30 cellular contexts compared by ENCODE assay signal in the genomic region with DNA sequence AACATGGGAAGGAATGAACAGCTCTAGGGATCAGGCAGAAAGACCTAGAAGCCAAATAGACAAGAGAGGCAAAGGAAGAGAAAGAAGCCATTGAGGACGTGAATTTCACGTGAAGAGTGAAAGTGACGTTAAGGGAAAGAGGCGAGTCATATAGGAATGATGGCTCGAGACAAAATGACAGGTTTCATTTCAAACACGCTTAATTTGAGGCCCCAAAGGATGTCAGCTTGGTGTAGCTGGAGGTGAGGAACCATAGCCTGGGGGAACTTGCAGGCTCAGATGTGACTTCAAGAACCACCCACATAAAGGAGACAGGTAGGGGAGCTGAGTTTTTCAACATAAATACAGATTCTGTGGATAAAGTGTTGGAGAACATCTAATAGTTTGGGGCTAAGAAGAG.
DNase-seq lines count a peak whose midpoint lies in the region; ATAC-seq lines count a peak whose summit lies in the region.
"Had no signal": no experiment of that assay in that cellular context is flagged by ENCODE, and none has a peak within 500 bp of the region (broad histone marks: within the 10 kb centered on the region; RNA-seq: fewer than 3 reads in every experiment).

No MANE protein-coding gene starts in this region.

- no peak for DNase-seq in activated T-cell treated with anti-CD3 and anti-CD28 coated beads, Interleukin-2, amount 50 U/mL, for 72 hours
- DNase-seq in activated T-cell treated with anti-CD3 and anti-CD28 coated beads for 4 hours (no peak), GM23248 (no peak), naive B cell (no peak), mesendoderm (no peak), kidney glomerular epithelial cell (lab: John Stamatoyannopoulos, UW) (no peak)
- DNase-seq in T-helper 2 cell treated with Interferon-gamma antibody and Interleukin-4, amounts not matched to agents 5 μg/mL and 100 μg/mL, for 36 hours (ENCODE audit: low spot score) = no peak
- DNase-seq: ACHN; activated B cell treated with CpG ODN at 0.5 μM for 24 hours; activated CD8-positive, alpha-beta memory T cell treated with anti-CD3 and anti-CD28 coated beads for 24 hours; adrenal gland; BE2C; body of pancreas; erythroblast; H7; hypothalamus; KG1; left colon; MG63; NCI-H1105; NCI-H187; NCI-H446 treated with DMSO at 0.1 percent for 48 hours; RPMI8226; small intestine; stimulated activated CD8-positive, alpha-beta memory T cell treated with anti-CD3 and anti-CD28 coated beads, Interleukin-4, amount 100 ng/mL, for 48 hours; transverse colon had no signal

- H3K9me2 ChIP-seq in GM23248 (ENCODE audit: insufficient read depth) = no peaks in the 10 kb centered on the region

- no peak overlapping the region for H3K4me2 ChIP-seq in GM23248 (ENCODE audit: unreplicated experiment)
- no peak overlapping the region for H3K4me2 ChIP-seq in mesendoderm (ENCODE audit: low read length)

- H3K18ac ChIP-seq in mesendoderm (ENCODE audit: low read length) = no peak overlapping the region

- no peak overlapping the region for H2BK120ac ChIP-seq in mesendoderm (ENCODE audit: low read depth, low read length)

- H3K56ac ChIP-seq in mesendoderm (ENCODE audit: low read length) = no peak overlapping the region

- H2AK5ac ChIP-seq in mesendoderm (ENCODE audit: low read length) = no peak overlapping the region

- H4K20me1 ChIP-seq in GM23248 (ENCODE audit: insufficient read depth) = no peaks in the 10 kb centered on the region

- no peak overlapping the region for H2BK15ac ChIP-seq in mesendoderm (replicated peaks; ENCODE audit: low read depth)

- H3K27me3 ChIP-seq in GM23248 (replicated peaks; ENCODE audit: insufficient read depth) = no peaks in the 10 kb centered on the region
- H3K27me3 ChIP-seq in mesendoderm (ENCODE audit: insufficient read depth, low read length, poor library complexity) = no peaks in the 10 kb centered on the region
- H3K27me3 ChIP-seq: adrenal gland, BE2C, body of pancreas, MG63, right atrium auricular region, SJSA1, transverse colon had no signal

- no peaks in the 10 kb centered on the region for H3K36me3 Mint-ChIP-seq in activated T-cell treated with anti-CD3 and anti-CD28 coated beads, Interleukin-2, amount 50 U/mL, for 72 hours (ENCODE audit: insufficient read depth in 2 of 2)
- H3K36me3 Mint-ChIP-seq in T-helper 2 cell treated with Interferon-gamma antibody and Interleukin-4, amounts not matched to agents 5 μg/mL and 100 μg/mL, for 36 hours (ENCODE audit: low read depth) = peaks cover 2% of the 10 kb centered on the region
- no peaks in the 10 kb centered on the region for H3K36me3 Mint-ChIP-seq in naive B cell

- no peak overlapping the region for H4K8ac ChIP-seq in mesendoderm (ENCODE audit: low read depth, low read length)

- no peak overlapping the region for H3K23ac ChIP-seq in mesendoderm (ENCODE audit: low read length)

- peak overlapping the region; percentile 55; the same call in 1 of the 2 replicates for H3K27ac ChIP-seq in GM23248
- no peak overlapping the region for H3K27ac ChIP-seq in mesendoderm (ENCODE audit: low read depth, low read length)
- H3K27ac ChIP-seq: body of pancreas, SJSA1, transverse colon had no signal

- H2BK5ac ChIP-seq in mesendoderm (ENCODE audit: low read length) = no peak overlapping the region

- H3K36me3 ChIP-seq in GM23248 (ENCODE audit: low read depth) (no peaks in the 10 kb centered on the region), mesendoderm (ENCODE audit: control insufficient read depth, insufficient read depth, low read length) (no peaks in the 10 kb centered on the region)
- H3K36me3 ChIP-seq: adrenal gland, MG63, right atrium auricular region, SJSA1, transverse colon had no signal

- H2AFZ ChIP-seq in GM23248 = no peak overlapping the region

- peak; percentile 77 to 79 for ATAC-seq in activated T-cell treated with anti-CD3 and anti-CD28 coated beads, Interleukin-2, amount 50 U/mL, for 72 hours (replicated peaks in 1 of 2)
- ATAC-seq in naive B cell (ENCODE audit: low read depth in 2 of 2) (no peak), HG02588 (IDR thresholded peaks at IDR 0.05; ENCODE audit: unreplicated experiment) (no peak)
- ATAC-seq: body of pancreas, left colon had no signal

- H3K4me1 Mint-ChIP-seq in activated T-cell treated with anti-CD3 and anti-CD28 coated beads, Interleukin-2, amount 50 U/mL, for 72 hours (ENCODE audit: low read depth) = peaks cover 37% of the 10 kb centered on the region
- peaks cover 19% of the 10 kb centered on the region for H3K4me1 Mint-ChIP-seq in T-helper 2 cell treated with Interferon-gamma antibody and Interleukin-4, amounts not matched to agents 5 μg/mL and 100 μg/mL, for 36 hours (ENCODE audit: low read depth)
- peaks cover 0 to 5% (median 0%) of the 10 kb centered on the region in 3 donors for H3K4me1 Mint-ChIP-seq in naive B cell

- peak overlapping the region; percentile 16 for H3K27ac Mint-ChIP-seq in activated T-cell treated with anti-CD3 and anti-CD28 coated beads, Interleukin-2, amount 50 U/mL, for 72 hours
- peak overlapping the region; percentile 27 for H3K27ac Mint-ChIP-seq in T-helper 2 cell treated with Interferon-gamma antibody and Interleukin-4, amounts not matched to agents 5 μg/mL and 100 μg/mL, for 36 hours
- H3K27ac Mint-ChIP-seq in naive B cell = peak overlapping the region in 4 of 6 donors; percentile 4 to 92 (median 38)
- H3K27ac Mint-ChIP-seq: activated B cell treated with CpG ODN at 0.5 μM for 24 hours had no signal

- WGBS in GM23248 (ENCODE audit: low coverage in 1 of 2, low lambda C conversion rate in 2 of 2, missing lambda C conversion rate in 2 of 2), 2 experiments = 92 to 96% methylated on average over 6 of the region's 6 CpGs
- no CpG with 5 or more reads among the region's 6 CpGs for WGBS in mesendoderm (ENCODE audit: extremely low coverage, insufficient coverage, low lambda C conversion rate)

- in situ Hi-C loops in GM23248 (cut with MboI) = loop anchor here (25.0 kb wide), 1 partner anchor 205 kb away; no protein-coding TSS in a partner anchor

- H3K4me3 ChIP-seq in GM23248 = no peak overlapping the region
- H3K4me3 ChIP-seq in mesendoderm (ENCODE audit: low read length) = no peak overlapping the region
- H3K4me3 ChIP-seq: adrenal gland, body of pancreas, MG63, right atrium auricular region, SJSA1, transverse colon had no signal

- H3K4me3 Mint-ChIP-seq in activated T-cell treated with anti-CD3 and anti-CD28 coated beads, Interleukin-2, amount 50 U/mL, for 72 hours = peak overlapping the region; percentile 64 to 67
- H3K4me3 Mint-ChIP-seq in T-helper 2 cell treated with Interferon-gamma antibody and Interleukin-4, amounts not matched to agents 5 μg/mL and 100 μg/mL, for 36 hours = peak overlapping the region; percentile 16
- no peak overlapping the region for H3K4me3 Mint-ChIP-seq in naive B cell
- H3K4me3 Mint-ChIP-seq: activated B cell treated with CpG ODN at 0.5 μM for 24 hours; central memory CD8-positive, alpha-beta T cell had no signal

- no peaks in the 10 kb centered on the region for H3K9me3 ChIP-seq in GM23248 (ENCODE audit: low read depth)
- H3K9me3 ChIP-seq: adrenal gland, BE2C, body of pancreas, MG63, right atrium auricular region, SJSA1, transverse colon had no signal

- no peak overlapping the region for H4K5ac ChIP-seq in mesendoderm (ENCODE audit: low read length)

- H3K79me2 ChIP-seq in GM23248 (ENCODE audit: insufficient read depth) (no peaks in the 10 kb centered on the region), mesendoderm (ENCODE audit: control insufficient read depth, insufficient read depth, low read length) (no peaks in the 10 kb centered on the region)

- no peaks in the 10 kb centered on the region for H3K79me1 ChIP-seq in mesendoderm (ENCODE audit: low read length)

- H3K4ac ChIP-seq in mesendoderm (ENCODE audit: low read depth, low read length) = no peak overlapping the region

- peaks cover 21% of the 10 kb centered on the region for H3F3A ChIP-seq in GM23248 (ENCODE audit: insufficient read depth)

- H3K4me1 ChIP-seq in GM23248 (ENCODE audit: insufficient read depth) = peaks cover 15% of the 10 kb centered on the region
- H3K4me1 ChIP-seq in mesendoderm (ENCODE audit: control insufficient read depth, low read depth, low read length) = no peaks in the 10 kb centered on the region
- H3K4me1 ChIP-seq: body of pancreas, right atrium auricular region, SJSA1 had no signal

- no peak overlapping the region for H3K9ac ChIP-seq in GM23248
- H3K9ac ChIP-seq in mesendoderm (ENCODE audit: low read length) = no peak overlapping the region

- H3K9me3 Mint-ChIP-seq in activated T-cell treated with anti-CD3 and anti-CD28 coated beads, Interleukin-2, amount 50 U/mL, for 72 hours = no peaks in the 10 kb centered on the region
- no peaks in the 10 kb centered on the region for H3K9me3 Mint-ChIP-seq in T-helper 2 cell treated with Interferon-gamma antibody and Interleukin-4, amounts not matched to agents 5 μg/mL and 100 μg/mL, for 36 hours
- H3K9me3 Mint-ChIP-seq in naive B cell = no peaks in the 10 kb centered on the region
- H3K9me3 Mint-ChIP-seq: activated B cell treated with CpG ODN at 0.5 μM for 24 hours; central memory CD8-positive, alpha-beta T cell had no signal

- H3K27me3 Mint-ChIP-seq in activated T-cell treated with anti-CD3 and anti-CD28 coated beads, Interleukin-2, amount 50 U/mL, for 72 hours (ENCODE audit: low read depth) = no peaks in the 10 kb centered on the region
- no peaks in the 10 kb centered on the region for H3K27me3 Mint-ChIP-seq in T-helper 2 cell treated with Interferon-gamma antibody and Interleukin-4, amounts not matched to agents 5 μg/mL and 100 μg/mL, for 36 hours (ENCODE audit: low read depth)
- H3K27me3 Mint-ChIP-seq in naive B cell = no peaks in the 10 kb centered on the region
- H3K27me3 Mint-ChIP-seq: activated B cell treated with CpG ODN at 0.5 μM for 24 hours; central memory CD8-positive, alpha-beta T cell had no signal

Comparison
In these comparisons a context has a peak if more than half of its experiments do, and no peak if none do; other contexts are left out.
1. ATAC-seq: peak in activated T-cell treated with anti-CD3 and anti-CD28 coated beads, Interleukin-2, amount 50 U/mL, for 72 hours (2 of 2); none in naive B cell (0 of 2) and HG02588 (single experiment).
2. H3K4me3 Mint-ChIP-seq: peak in activated T-cell treated with anti-CD3 and anti-CD28 coated beads, Interleukin-2, amount 50 U/mL, for 72 hours (2 of 2) and T-helper 2 cell treated with Interferon-gamma antibody and Interleukin-4, amounts not matched to agents 5 μg/mL and 100 μg/mL, for 36 hours (single experiment); none in naive B cell (0 of 8).
3. Peak in every context shown above with its lines, with median percentiles within 50 percentile points of each other: H3K27ac Mint-ChIP-seq.